Comparison of ENCODE assay signal across 10 cellular contexts in the genomic region with DNA sequence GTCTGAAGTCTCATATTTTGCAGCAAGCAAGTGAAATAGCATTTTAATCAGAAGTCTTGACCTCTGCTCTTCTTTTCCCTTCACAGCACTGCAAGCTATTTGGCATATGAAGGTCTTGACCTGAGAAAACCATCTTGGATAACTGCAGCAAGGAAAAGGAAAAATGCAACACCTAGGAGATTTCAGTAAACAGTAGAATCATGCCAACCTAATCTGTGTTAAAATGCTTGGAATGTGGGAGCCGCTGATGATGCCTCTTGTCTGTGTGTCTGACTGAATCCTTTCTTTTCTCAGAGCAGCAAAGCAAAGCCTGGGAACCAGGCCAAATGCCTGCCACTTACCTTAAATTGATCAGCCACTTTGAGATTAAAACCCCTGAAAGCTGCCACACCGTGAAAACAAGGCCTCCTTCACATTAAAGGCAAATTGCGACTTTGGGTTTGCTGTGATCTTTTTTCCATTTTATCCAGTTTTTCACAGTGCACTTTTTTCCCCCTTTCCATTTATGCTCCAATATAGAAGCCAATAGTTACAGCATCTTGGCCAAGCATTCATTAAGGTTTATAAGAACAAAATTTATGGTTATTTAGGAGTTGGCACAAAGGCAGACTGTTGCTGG.
DNase-seq lines count a peak whose midpoint lies in the region; ATAC-seq and TF ChIP-seq lines count a peak whose summit lies in the region.
"Had no signal": no experiment of that assay in that cellular context is flagged by ENCODE, and none has a peak within 500 bp of the region (broad histone marks: within the 10 kb centered on the region; RNA-seq: fewer than 3 reads in every experiment).

No MANE protein-coding gene starts in this region.

- intact Hi-C loops in Caco-2 (cut with micrococcal nuclease; ENCODE audit: unreplicated experiment) (loop anchor here (2.0 kb wide), 1 partner anchor 18 kb away; no protein-coding TSS in a partner anchor), mucosa of descending colon (cut with DNase I, micrococcal nuclease) (no loop called here)

- peaks cover 2% of the 10 kb centered on the region for H3K9me3 Mint-ChIP-seq in Caco-2 (ENCODE audit: unreplicated experiment)

- CTCF ChIA-PET in Caco-2 (lab: Charles Lee): no interaction called here

- no peak overlapping the region for H4K8ac ChIP-seq in mesenchymal stem cell (ENCODE audit: low read length)

- H3K4me3 ChIP-seq in Caco-2 (ENCODE audit: low read depth, low read length): no peak overlapping the region
- no peak overlapping the region for H3K4me3 ChIP-seq in astrocyte of the spinal cord (ENCODE audit: low read depth, low read length)
- no peak overlapping the region for H3K4me3 ChIP-seq in mesenchymal stem cell (ENCODE audit: insufficient read depth in 1 of 2, low read depth in 1 of 2, low read length in 2 of 2)
- no peak overlapping the region for H3K4me3 ChIP-seq in mucosa of descending colon

- TF ChIP-seq CTCF in Caco-2 (IDR thresholded peaks at IDR 0.05; ENCODE audit: insufficient read depth in 1 of 2, low read depth in 1 of 2, low read length in 1 of 2, severe bottlenecking in 1 of 2, unreplicated experiment in 1 of 2) (no peak), astrocyte of the spinal cord (IDR thresholded peaks at IDR 0.05; ENCODE audit: low read depth, low read length) (no peak), mucosa of descending colon (IDR thresholded peaks at IDR 0.05) (no peak)

- peak overlapping the region; percentile 15 for H3K27ac ChIP-seq in mesenchymal stem cell (ENCODE audit: low read length, poor library complexity, severe bottlenecking)

- no TSS peak for BruUV-seq in Caco-2 (replicated peaks; lab: Mats Ljungman, UMichigan)

- H3K9ac ChIP-seq in mesenchymal stem cell (ENCODE audit: low read length): peak overlapping the region; percentile 5

- no peak overlapping the region for H3K14ac ChIP-seq in mesenchymal stem cell (ENCODE audit: low read length in 2 of 2)

- H3K27me3 Mint-ChIP-seq in Caco-2 (ENCODE audit: insufficient read depth, unreplicated experiment): no peaks in the 10 kb centered on the region

- H2BK5ac ChIP-seq in mesenchymal stem cell (ENCODE audit: low read depth, low read length, poor library complexity, severe bottlenecking): no peak overlapping the region

- H3K9me3 ChIP-seq in Caco-2: no peaks in the 10 kb centered on the region
- H3K9me3 ChIP-seq in mesenchymal stem cell (ENCODE audit: control insufficient read depth, low read length): no peaks in the 10 kb centered on the region
- no peaks in the 10 kb centered on the region for H3K9me3 ChIP-seq in mucosa of descending colon

- H3K79me1 ChIP-seq in mesenchymal stem cell (replicated peaks; ENCODE audit: low read length, poor library complexity, severe bottlenecking): no peaks in the 10 kb centered on the region

- H3K27me3 ChIP-seq in Caco-2 (replicated peaks; ENCODE audit: control insufficient read depth, insufficient read depth, low read length) (no peaks in the 10 kb centered on the region), mesenchymal stem cell (ENCODE audit: control insufficient read depth in 1 of 2, insufficient read depth in 1 of 2, low read length in 2 of 2) (no peaks in the 10 kb centered on the region)

- H3K36me3 ChIP-seq in Caco-2 (ENCODE audit: control insufficient read depth, insufficient read depth, low read length) (no peaks in the 10 kb centered on the region), mesenchymal stem cell (ENCODE audit: control insufficient read depth in 1 of 2, insufficient read depth in 2 of 2, low read depth in 1 of 2, low read length in 2 of 2) (no peaks in the 10 kb centered on the region), mucosa of descending colon (ENCODE audit: low read depth) (no peaks in the 10 kb centered on the region)

- WGBS in mesenchymal stem cell: 25% methylated on average over 3 of the region's 3 CpGs

- H3K4ac ChIP-seq in mesenchymal stem cell (ENCODE audit: low read depth in 1 of 2, low read length in 2 of 2): no peak overlapping the region

- no peak overlapping the region for H3K4me2 ChIP-seq in mesenchymal stem cell (ENCODE audit: low read length, poor library complexity, severe bottlenecking)

- H3K4me3 Mint-ChIP-seq in Caco-2 (ENCODE audit: unreplicated experiment): peak overlapping the region; percentile 12

- H2BK120ac ChIP-seq in mesenchymal stem cell (ENCODE audit: low read depth, low read length): no peak overlapping the region

- peaks cover 13% of the 10 kb centered on the region for H3K4me1 ChIP-seq in Caco-2
- no peaks in the 10 kb centered on the region for H3K4me1 ChIP-seq in mesenchymal stem cell (ENCODE audit: control insufficient read depth, insufficient read depth, low read depth, low read length)
- H3K4me1 ChIP-seq in mucosa of descending colon (ENCODE audit: low read depth): no peaks in the 10 kb centered on the region

- H3K27ac Mint-ChIP-seq in Caco-2 (ENCODE audit: unreplicated experiment): peak overlapping the region; percentile 82

- no peak overlapping the region for H3K23ac ChIP-seq in mesenchymal stem cell (ENCODE audit: low read length in 2 of 2)

- H2BK12ac ChIP-seq in mesenchymal stem cell (ENCODE audit: low read length in 2 of 2): no peak overlapping the region

- H3K18ac ChIP-seq in mesenchymal stem cell (ENCODE audit: low read depth in 1 of 2, low read length in 2 of 2): no peak overlapping the region

- no peak overlapping the region for H2BK15ac ChIP-seq in mesenchymal stem cell (ENCODE audit: low read depth, poor library complexity, severe bottlenecking)

- peak; percentile 55 to 57 for DNase-seq in Caco-2
- peak; percentile 66 for DNase-seq in LHCN-M2 (ENCODE audit: low read depth)
- DNase-seq in astrocyte of the spinal cord (ENCODE audit: low read depth, low spot score): peak; percentile 64
- peak; percentile 20 for DNase-seq in mesenchymal stem cell
- no peak for DNase-seq in cortex of kidney (lab: John Stamatoyannopoulos, UW)
- no peak for DNase-seq in mucosa of descending colon
- DNase-seq: NCI-H446 treated with DMSO at 0.1 percent for 48 hours; stimulated activated CD4-positive, alpha-beta T cell treated with anti-CD3 and anti-CD28 coated beads, Interleukin-12 subunit alpha, Interleukin-12 subunit beta, amount 100 ng/mL, for 4 hours had no signal

- H3K36me3 Mint-ChIP-seq in Caco-2 (ENCODE audit: insufficient read depth, unreplicated experiment): no peaks in the 10 kb centered on the region

- H2AK5ac ChIP-seq in mesenchymal stem cell (ENCODE audit: low read length, severe bottlenecking): no peak overlapping the region

- H4K91ac ChIP-seq in mesenchymal stem cell (ENCODE audit: low read length): no peak overlapping the region

- in situ Hi-C loops in astrocyte of the spinal cord (cut with HindIII; ENCODE audit: low sequenced_read_pairs): no loop called here

- H2AFZ ChIP-seq in mesenchymal stem cell (ENCODE audit: low read depth, low read length): no peak overlapping the region

- ATAC-seq in mucosa of descending colon (no peak), HG03565 (IDR thresholded peaks at IDR 0.05; ENCODE audit: unreplicated experiment) (no peak), HG02759 (IDR thresholded peaks at IDR 0.05; ENCODE audit: unreplicated experiment) (no peak)

- POLR2A ChIA-PET in Caco-2 (lab: Charles Lee): no interaction called here

- peaks cover 11% of the 10 kb centered on the region for H3K4me1 Mint-ChIP-seq in Caco-2 (ENCODE audit: low read depth, unreplicated experiment)

Comparison
In these comparisons a context has a peak if more than half of its experiments do, and no peak if none do; other contexts are left out.
1. DNase-seq: peak in Caco-2 (2 of 2), LHCN-M2 (single experiment), astrocyte of the spinal cord (single experiment) and mesenchymal stem cell (single experiment); none in cortex of kidney (single experiment) and mucosa of descending colon (0 of 3).